In genomic region chr1:10051656-10052055, GRCh38 we compare ENCODE assay signal across 20 cellular contexts. TPM values are rescaled to one million over a fixed set of nuclear protein-coding genes. Genes with fewer than 3 reads are reported as not detected.
DNase-seq lines count a peak whose midpoint lies in the region; ATAC-seq and TF ChIP-seq lines count a peak whose summit lies in the region.
"Had no signal": no experiment of that assay in that cellular context is flagged by ENCODE, and none has a peak within 500 bp of the region (broad histone marks: within the 10 kb centered on the region; RNA-seq: fewer than 3 reads in every experiment).

No MANE protein-coding gene starts in this region.

- peak; percentile 40 for DNase-seq in DMS 273 (lab: John Stamatoyannopoulos, UW; ENCODE audit: unreplicated experiment)
- DNase-seq in DMS 273 treated with DMSO at 0.1 percent for 48 hours (lab: John Stamatoyannopoulos, UW): no peak
- no peak for DNase-seq in IMR-90
- peak; percentile 35 for DNase-seq in globus pallidus (ENCODE audit: low spot score)
- no peak for DNase-seq in gastrocnemius medialis
- DNase-seq in activated CD8-positive, alpha-beta memory T cell treated with anti-CD3 and anti-CD28 coated beads, Interleukin-2, amount 50 U/mL, for 4 hours: no peak
- DNase-seq in left lung: no peak
- DNase-seq in upper lobe of right lung: no peak
- DNase-seq: ACHN; BE2C; CD8-positive, alpha-beta memory T cell; H9; KBM-7; MG63; NCI-H2029; NCI-H2227 treated with DMSO at 0.1 percent for 48 hours; NCI-H510A treated with DMSO at 0.1 percent for 48 hours; SIG-M5 had no signal

- CTCF ChIA-PET in IMR-90 (lab: Yijun Ruan, JAX): no interaction called here

- no peak overlapping the region for H2BK120ac ChIP-seq in IMR-90 (ENCODE audit: low read depth, low read length)

- TF ChIP-seq RAD21 in IMR-90 (IDR thresholded peaks at IDR 0.05; ENCODE audit: low read length): no peak

- no peak overlapping the region for H2AFZ ChIP-seq in IMR-90 (replicated peaks; ENCODE audit: low read length, poor library complexity)
- H2AFZ ChIP-seq: GM23338 had no signal

- no peak overlapping the region for H2AK5ac ChIP-seq in IMR-90 (ENCODE audit: low read depth, low read length)

- H3K4me1 ChIP-seq in IMR-90 (ENCODE audit: control insufficient read depth, insufficient read depth, low read length) (peaks cover 6% of the 10 kb centered on the region), gastrocnemius medialis (peaks cover 37 to 64% of the 10 kb centered on the region in 2 donors), left lung (peaks cover 2 to 13% of the 10 kb centered on the region in 2 donors), upper lobe of right lung (peaks cover 16% of the 10 kb centered on the region)
- H3K4me1 ChIP-seq: BE2C had no signal

- no peak overlapping the region for H2BK20ac ChIP-seq in IMR-90 (ENCODE audit: low read depth, low read length)

- no peak overlapping the region for H4K5ac ChIP-seq in IMR-90 (ENCODE audit: low read depth, low read length)

- no CpG with 5 or more reads among the region's 1 CpG for WGBS in IMR-90 (ENCODE audit: extremely low coverage in 2 of 2, insufficient read length in 1 of 2), 2 experiments

- in situ Hi-C loops in IMR-90 (cut with MboI; ENCODE audit: low sequenced_read_pairs) (no loop called here), gastrocnemius medialis (cut with MboI; ENCODE audit: low sequenced_read_pairs in 4 of 4) (no loop called here)

- H3K9me3 ChIP-seq in IMR-90 (ENCODE audit: control insufficient read depth, insufficient read depth, low read length): no peaks in the 10 kb centered on the region
- no peaks in the 10 kb centered on the region for H3K9me3 ChIP-seq in gastrocnemius medialis
- H3K9me3 ChIP-seq in left lung: no peaks in the 10 kb centered on the region
- H3K9me3 ChIP-seq in upper lobe of right lung: no peaks in the 10 kb centered on the region
- H3K9me3 ChIP-seq: BE2C, MG63 had no signal

- POLR2A ChIA-PET in IMR-90 (lab: Charles Lee; ENCODE audit: unreplicated experiment): no interaction called here

- H3K36me3 ChIP-seq in IMR-90 (ENCODE audit: control insufficient read depth, insufficient read depth, low read length) (peaks cover 2% of the 10 kb centered on the region; the same call in 1 of the 2 replicates), gastrocnemius medialis (no peaks in the 10 kb centered on the region), left lung (peaks cover 0 to 32% of the 10 kb centered on the region in 2 donors), upper lobe of right lung (peaks cover 9% of the 10 kb centered on the region)
- H3K36me3 ChIP-seq: BE2C had no signal

- intact Hi-C loops in IMR-90 (cut with micrococcal nuclease): no loop called here
- intact Hi-C loops in gastrocnemius medialis (cut with DNase I; ENCODE audit: low total_unique reads): no loop called here
- intact Hi-C loops in left lung (cut with DNase I): no loop called here
- intact Hi-C loops in upper lobe of right lung (cut with DNase I): no loop called here

- BruUV-seq in IMR-90 (replicated peaks; lab: Mats Ljungman, UMichigan): no TSS peak

- H3K27me3 ChIP-seq in IMR-90 (ENCODE audit: control insufficient read depth, insufficient read depth, low read length): no peaks in the 10 kb centered on the region
- H3K27me3 ChIP-seq in gastrocnemius medialis: no peaks in the 10 kb centered on the region
- no peaks in the 10 kb centered on the region for H3K27me3 ChIP-seq in left lung
- no peaks in the 10 kb centered on the region for H3K27me3 ChIP-seq in upper lobe of right lung
- H3K27me3 ChIP-seq: BE2C, MG63 had no signal

- peaks cover 16% of the 10 kb centered on the region for H3K9me1 ChIP-seq in IMR-90 (ENCODE audit: insufficient read depth, low read length)

- peak overlapping the region; percentile 27; the same call in 1 of the 2 replicates for H3K23ac ChIP-seq in IMR-90 (ENCODE audit: low read depth, low read length)

- no peak overlapping the region for H4K91ac ChIP-seq in IMR-90 (ENCODE audit: insufficient read depth, low read depth, low read length)

- H2BK5ac ChIP-seq in IMR-90 (ENCODE audit: low read depth, low read length, poor library complexity, severe bottlenecking): no peak overlapping the region

- H3K4me2 ChIP-seq in IMR-90 (ENCODE audit: low read depth, low read length): no peak overlapping the region
- H3K4me2 ChIP-seq: GM23338 had no signal

- no peak overlapping the region for H3K56ac ChIP-seq in IMR-90 (ENCODE audit: extremely low read depth, insufficient read depth, low read length)

- peaks cover 41 to 86% of the 10 kb centered on the region in 2 experiments for H3K79me1 ChIP-seq in IMR-90 (ENCODE audit: low read depth in 1 of 2, low read length in 2 of 2)

- no peak overlapping the region for H3K14ac ChIP-seq in IMR-90 (replicated peaks; ENCODE audit: low read depth, low read length)

- H3K4ac ChIP-seq in IMR-90 (ENCODE audit: low read depth, low read length): no peak overlapping the region

- no peak overlapping the region for H3K4me3 ChIP-seq in IMR-90 (ENCODE audit: insufficient read depth, low read depth, low read length)
- no peak overlapping the region for H3K4me3 ChIP-seq in gastrocnemius medialis
- no peak overlapping the region for H3K4me3 ChIP-seq in left lung
- no peak overlapping the region for H3K4me3 ChIP-seq in upper lobe of right lung
- H3K4me3 ChIP-seq: GM23338, MG63, SK-N-MC had no signal

- TF ChIP-seq POLR2A in IMR-90 (IDR thresholded peaks at IDR 0.05; ENCODE audit: low read depth, low read length): no peak
- TF ChIP-seq POLR2A in gastrocnemius medialis (IDR thresholded peaks at IDR 0.05): no peak

- H2BK15ac ChIP-seq in IMR-90 (ENCODE audit: low read depth, low read length): no peak overlapping the region

- H3K18ac ChIP-seq in IMR-90 (ENCODE audit: low read depth, low read length): no peak overlapping the region

- no peak for TF ChIP-seq CTCF in IMR-90 (conservative IDR thresholded peaks at IDR 0.05; ENCODE audit: low read depth, low read length)
- no peak for TF ChIP-seq CTCF in gastrocnemius medialis (IDR thresholded peaks at IDR 0.05 in 4 of 5, conservative IDR thresholded peaks at IDR 0.05 in 1 of 5)
- no peak for TF ChIP-seq CTCF in left lung (IDR thresholded peaks at IDR 0.05)
- TF ChIP-seq CTCF in upper lobe of right lung (IDR thresholded peaks at IDR 0.05): no peak

- H3K27ac ChIP-seq in IMR-90 (ENCODE audit: insufficient read depth, low read length) (no peak overlapping the region), gastrocnemius medialis (peak overlapping the region; percentile 31 to 64 (median 53)), left lung (no peak overlapping the region), upper lobe of right lung (no peak overlapping the region)
- H3K27ac ChIP-seq: SK-N-MC had no signal

- H4K20me1 ChIP-seq in IMR-90 (ENCODE audit: insufficient read depth, low read length): peaks cover 49% of the 10 kb centered on the region

- H3K9ac ChIP-seq in IMR-90 (ENCODE audit: low read depth, low read length): no peak overlapping the region

- ATAC-seq in IMR-90 (ENCODE audit: low read depth): no peak
- no peak for ATAC-seq in gastrocnemius medialis
- no peak for ATAC-seq in left lung
- ATAC-seq in upper lobe of right lung: no peak
- ATAC-seq: GM23338 had no signal

- H2AK9ac ChIP-seq in IMR-90 (replicated peaks; ENCODE audit: low read depth, low read length, poor library complexity): no peak overlapping the region

- H4K8ac ChIP-seq in IMR-90 (ENCODE audit: low read depth in 2 of 2, low read length in 2 of 2): no peak overlapping the region

- dilution Hi-C loops in IMR-90 (cut with HindIII; ENCODE audit: low sequenced_read_pairs, unreplicated experiment): no loop called here

TF ChIP-seq in IMR-90, 13 proteins besides CTCF, POLR2A, EP300 and RAD21 (continues in another document):
- TF ChIP-seq SMC3 (IDR thresholded peaks at IDR 0.05; ENCODE audit: low read depth, low read length): no peak
- no peak for TF ChIP-seq MXI1 (IDR thresholded peaks at IDR 0.05; ENCODE audit: borderline replicate concordance, low read depth, low read length)
- no peak for TF ChIP-seq RFX5 (IDR thresholded peaks at IDR 0.05; ENCODE audit: low read depth, low read length)
- TF ChIP-seq CEBPB (IDR thresholded peaks at IDR 0.05; ENCODE audit: low read depth, low read length): no peak
- TF ChIP-seq RCOR1 (IDR thresholded peaks at IDR 0.05; ENCODE audit: insufficient replicate concordance, low read length): no peak
- TF ChIP-seq USF2 (IDR thresholded peaks at IDR 0.05; ENCODE audit: low read depth, low read length): no peak
- no peak for TF ChIP-seq MAZ (IDR thresholded peaks at IDR 0.05; ENCODE audit: borderline replicate concordance, low read depth, low read length)
- TF ChIP-seq ELK1 (IDR thresholded peaks at IDR 0.05; ENCODE audit: borderline replicate concordance, low read depth, low read length): no peak
- TF ChIP-seq NFE2L2 (IDR thresholded peaks at IDR 0.05; ENCODE audit: low read depth, low read length): no peak

RNA-seq across cellular contexts. Expression of gene UBE4B, which starts 18.9 kb away (rescaled TPM):
- total RNA-seq in IMR-90 (2012; rRNA removed): 39.3 and 41.9 TPM in 2 replicates
- polyA plus RNA-seq in IMR-90 (2012; rRNA removed): 24.6 and 26.5 TPM in 2 replicates
- 13.6 and 17.6 TPM in 2 replicates for polyA plus RNA-seq in IMR-90 (2012; cell fraction: cytosol; rRNA removed)
- 28.2 and 61.0 TPM in 2 replicates for polyA plus RNA-seq in IMR-90 (2012; cell fraction: nucleus; rRNA removed; ENCODE audit: low replicate concordance)
- total RNA-seq in gastrocnemius medialis: 100 to 1,000 TPM in 2 of 4 donors, 10 to 100 TPM in 2; 42.6 to 143 (median 98.2) TPM
- total RNA-seq in left lung: 10 to 100 TPM; 38.0 to 44.0 TPM
- 36.2 TPM for total RNA-seq in upper lobe of right lung

RNA-seq across cellular contexts. Expression of gene RBP7, which starts 54.6 kb away (rescaled TPM):
- total RNA-seq in IMR-90 (2012; rRNA removed) (not detected in 2 replicates), gastrocnemius medialis (10 to 100 TPM in 2 of 4 donors, 1 to 10 TPM in 2; 7.9 to 19.2 (median 11.1) TPM), left lung (1 to 10 TPM; 2.0 to 4.6 TPM), upper lobe of right lung (8.7 TPM)
- 0.17 and 0.29 TPM in 2 replicates for polyA plus RNA-seq in IMR-90 (2012; rRNA removed)
- polyA plus RNA-seq in IMR-90 (2012; cell fraction: cytosol; rRNA removed): 0.09 and 0.21 TPM in 2 replicates
- not detected in 2 replicates for polyA plus RNA-seq in IMR-90 (2012; cell fraction: nucleus; rRNA removed; ENCODE audit: low replicate concordance)
- total RNA-seq: CD8-positive, alpha-beta memory T cell had no signal
- polyA plus RNA-seq: CD8-positive, alpha-beta memory T cell had no signal

Comparison
In these comparisons a context has a peak if more than half of its experiments do, and no peak if none do; other contexts are left out.
1. DNase-seq: peak in DMS 273 (single experiment) and globus pallidus (single experiment); none in DMS 273 treated with DMSO at 0.1 percent for 48 hours (single experiment), IMR-90 (single experiment), gastrocnemius medialis (0 of 2), activated CD8-positive, alpha-beta memory T cell treated with anti-CD3 and anti-CD28 coated beads, Interleukin-2, amount 50 U/mL, for 4 hours (single experiment), left lung (0 of 2) and upper lobe of right lung (single experiment).
2. H3K27ac ChIP-seq: peak in gastrocnemius medialis (4 of 4); none in IMR-90 (single experiment), left lung (0 of 2) and upper lobe of right lung (single experiment).